ENCODE assay signal across 9 cellular contexts in the genomic region with DNA sequence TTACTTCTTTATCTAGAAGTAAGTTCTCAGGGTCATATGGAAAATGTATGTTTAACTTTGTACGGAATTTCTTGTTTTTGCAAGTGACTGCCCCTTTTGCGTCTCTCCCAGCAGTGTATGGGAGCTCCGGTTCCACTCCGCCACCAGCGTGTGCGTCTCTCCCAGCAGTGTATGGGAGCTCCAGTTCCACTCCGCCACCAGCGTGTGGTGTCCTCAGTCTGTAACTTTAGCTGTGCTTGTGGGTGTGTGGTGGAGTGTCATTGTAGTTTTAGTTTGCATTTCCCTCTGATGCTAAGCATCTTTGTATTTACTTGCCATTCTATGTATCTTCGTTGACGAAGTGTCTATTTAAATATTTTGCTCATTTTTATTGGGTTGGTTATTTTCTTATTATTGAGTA. TPM values are rescaled to one million over a fixed set of nuclear protein-coding genes. Genes with fewer than 3 reads are reported as not detected.
DNase-seq lines count a peak whose midpoint lies in the region; ATAC-seq, FAIRE-seq and TF ChIP-seq lines count a peak whose summit lies in the region.
"Had no signal": no experiment of that assay in that cellular context is flagged by ENCODE, and none has a peak within 500 bp of the region (broad histone marks: within the 10 kb centered on the region; RNA-seq: fewer than 3 reads in every experiment).

No MANE protein-coding gene starts in this region.

- H3K79me2 ChIP-seq in neural cell (replicated peaks; ENCODE audit: insufficient read depth, low read length), result peaks cover 59% of the 10 kb centered on the region

- intact Hi-C loops in stomach (cut with DNase I; ENCODE audit: low total_unique reads), result no loop called here

- TF ChIP-seq CTCF in neural cell (IDR thresholded peaks at IDR 0.05; ENCODE audit: poor library complexity, severe bottlenecking), result peak; percentile 23
- no peak for TF ChIP-seq CTCF in stomach (IDR thresholded peaks at IDR 0.05)

- no peak for TF ChIP-seq POLR2A in stomach (IDR thresholded peaks at IDR 0.05)

- H3K4me1 Mint-ChIP-seq in IgD-negative memory B cell, result peaks cover 34 to 37% (median 35%) of the 10 kb centered on the region in 3 donors
- peaks cover 33% of the 10 kb centered on the region for H3K4me1 Mint-ChIP-seq in activated naive CD8-positive, alpha-beta T cell (ENCODE audit: low read depth)

- no peak overlapping the region for H2AFZ ChIP-seq in neural cell (ENCODE audit: low read depth, low read length)

- H3K36me3 ChIP-seq in neural cell (ENCODE audit: insufficient read depth, low read length) (no peaks in the 10 kb centered on the region), small intestine (ENCODE audit: control insufficient read depth in 2 of 2, insufficient read depth in 2 of 2, low read length in 2 of 2) (peaks cover 0 to 2% of the 10 kb centered on the region in 2 donors), stomach (peaks cover 0 to 15% (median 12%) of the 10 kb centered on the region in 4 donors)

- peak; percentile 24 for DNase-seq in NCI-H748 (lab: John Stamatoyannopoulos, UW; ENCODE audit: unreplicated experiment)
- no peak for DNase-seq in NCI-H748 treated with DMSO at 0.1 percent for 48 hours (lab: John Stamatoyannopoulos, UW)
- DNase-seq in small intestine, result no peak
- no peak for DNase-seq in stomach
- DNase-seq: activated effector memory CD4-positive, alpha-beta T cell treated with anti-CD3 and anti-CD28 coated beads, Interleukin-2, amount 50 U/mL, for 16 hours had no signal

- ATAC-seq in GM21825 (IDR thresholded peaks at IDR 0.05; ENCODE audit: unreplicated experiment), result no peak

- no peaks in the 10 kb centered on the region for H3F3A ChIP-seq in neural cell (ENCODE audit: insufficient read depth, low read length, poor library complexity, severe bottlenecking)

- peak overlapping the region in 2 of 3 donors; percentile 61 to 71 for H3K27ac Mint-ChIP-seq in IgD-negative memory B cell
- H3K27ac Mint-ChIP-seq in activated naive CD8-positive, alpha-beta T cell, result peak overlapping the region; percentile 41

- H3K4me1 ChIP-seq in small intestine (ENCODE audit: control insufficient read depth in 2 of 2, insufficient read depth in 1 of 2, low read depth in 1 of 2, low read length in 1 of 2), result peaks cover 0 to 2% of the 10 kb centered on the region in 2 donors
- peaks cover 49 to 81% (median 72%) of the 10 kb centered on the region in 4 donors for H3K4me1 ChIP-seq in stomach

- no peak for TF ChIP-seq EP300 in neural cell (conservative IDR thresholded peaks at IDR 0.05; ENCODE audit: poor library complexity, severe bottlenecking)
- no peak for TF ChIP-seq EP300 in stomach (IDR thresholded peaks at IDR 0.05)

- 96 to 98% (median 96%) methylated on average over 10 of the region's 10 CpGs for WGBS in small intestine, 3 donors
- 95 to 98% (median 98%) methylated on average over 10 of the region's 10 CpGs for WGBS in stomach, 5 donors

- H3K9me3 ChIP-seq in neural cell (ENCODE audit: low read length), result no peaks in the 10 kb centered on the region
- no peaks in the 10 kb centered on the region for H3K9me3 ChIP-seq in small intestine (ENCODE audit: control insufficient read depth, low read depth)
- no peaks in the 10 kb centered on the region for H3K9me3 ChIP-seq in stomach

- peak overlapping the region; percentile 21 to 86 (median 74) for H3K4me3 Mint-ChIP-seq in IgD-negative memory B cell
- H3K4me3 Mint-ChIP-seq in activated naive CD8-positive, alpha-beta T cell, result peak overlapping the region; percentile 91

- H3K27ac ChIP-seq in neural cell (ENCODE audit: low read length) (no peak overlapping the region), small intestine (ENCODE audit: low read depth in 1 of 2, low read length in 1 of 2) (no peak overlapping the region), stomach (no peak overlapping the region)

- H3K27me3 Mint-ChIP-seq in IgD-negative memory B cell, result no peaks in the 10 kb centered on the region
- H3K27me3 Mint-ChIP-seq in activated naive CD8-positive, alpha-beta T cell, result no peaks in the 10 kb centered on the region

- H3K36me3 Mint-ChIP-seq in IgD-negative memory B cell, result no peaks in the 10 kb centered on the region
- H3K36me3 Mint-ChIP-seq in activated naive CD8-positive, alpha-beta T cell, result peaks cover 10% of the 10 kb centered on the region

- H4K20me1 ChIP-seq in neural cell (ENCODE audit: insufficient read depth), result no peaks in the 10 kb centered on the region

- H3K27me3 ChIP-seq in neural cell (ENCODE audit: insufficient read depth, low read depth, low read length) (no peaks in the 10 kb centered on the region), small intestine (ENCODE audit: control insufficient read depth in 2 of 2, insufficient read depth in 2 of 2, low read length in 2 of 2) (no peaks in the 10 kb centered on the region), stomach (no peaks in the 10 kb centered on the region)

- H3K4me2 ChIP-seq in neural cell (ENCODE audit: low read length), result no peak overlapping the region

- no peaks in the 10 kb centered on the region for H3K9me2 ChIP-seq in neural cell (ENCODE audit: insufficient read depth, low read length)

- H3K9me3 Mint-ChIP-seq in IgD-negative memory B cell, result no peaks in the 10 kb centered on the region
- H3K9me3 Mint-ChIP-seq in activated naive CD8-positive, alpha-beta T cell (ENCODE audit: low read depth), result no peaks in the 10 kb centered on the region

- no peak for FAIRE-seq in small intestine (lab: Jason Lieb, UNC)

- TF ChIP-seq RAD21 in neural cell (conservative IDR thresholded peaks at IDR 0.05), result no peak

- no peak overlapping the region for H3K9ac ChIP-seq in neural cell (ENCODE audit: low read length)

- H3K4me3 ChIP-seq in neural cell (ENCODE audit: low read length), result no peak overlapping the region
- no peak overlapping the region for H3K4me3 ChIP-seq in small intestine (ENCODE audit: low read depth in 1 of 2, low read length in 2 of 2)
- H3K4me3 ChIP-seq in stomach, result no peak overlapping the region

TF ChIP-seq in neural cell, 6 proteins besides CTCF, POLR2A, EP300 and RAD21:
- TF ChIP-seq SMC3 (conservative IDR thresholded peaks at IDR 0.05; ENCODE audit: poor library complexity), result no peak
- TF ChIP-seq MXI1 (conservative IDR thresholded peaks at IDR 0.05; ENCODE audit: poor library complexity, severe bottlenecking), result no peak
- TF ChIP-seq EZH2 (IDR thresholded peaks at IDR 0.05; ENCODE audit: borderline replicate concordance, insufficient read depth, low read length, poor library complexity, severe bottlenecking), result no peak
- TF ChIP-seq, protein P1, sequence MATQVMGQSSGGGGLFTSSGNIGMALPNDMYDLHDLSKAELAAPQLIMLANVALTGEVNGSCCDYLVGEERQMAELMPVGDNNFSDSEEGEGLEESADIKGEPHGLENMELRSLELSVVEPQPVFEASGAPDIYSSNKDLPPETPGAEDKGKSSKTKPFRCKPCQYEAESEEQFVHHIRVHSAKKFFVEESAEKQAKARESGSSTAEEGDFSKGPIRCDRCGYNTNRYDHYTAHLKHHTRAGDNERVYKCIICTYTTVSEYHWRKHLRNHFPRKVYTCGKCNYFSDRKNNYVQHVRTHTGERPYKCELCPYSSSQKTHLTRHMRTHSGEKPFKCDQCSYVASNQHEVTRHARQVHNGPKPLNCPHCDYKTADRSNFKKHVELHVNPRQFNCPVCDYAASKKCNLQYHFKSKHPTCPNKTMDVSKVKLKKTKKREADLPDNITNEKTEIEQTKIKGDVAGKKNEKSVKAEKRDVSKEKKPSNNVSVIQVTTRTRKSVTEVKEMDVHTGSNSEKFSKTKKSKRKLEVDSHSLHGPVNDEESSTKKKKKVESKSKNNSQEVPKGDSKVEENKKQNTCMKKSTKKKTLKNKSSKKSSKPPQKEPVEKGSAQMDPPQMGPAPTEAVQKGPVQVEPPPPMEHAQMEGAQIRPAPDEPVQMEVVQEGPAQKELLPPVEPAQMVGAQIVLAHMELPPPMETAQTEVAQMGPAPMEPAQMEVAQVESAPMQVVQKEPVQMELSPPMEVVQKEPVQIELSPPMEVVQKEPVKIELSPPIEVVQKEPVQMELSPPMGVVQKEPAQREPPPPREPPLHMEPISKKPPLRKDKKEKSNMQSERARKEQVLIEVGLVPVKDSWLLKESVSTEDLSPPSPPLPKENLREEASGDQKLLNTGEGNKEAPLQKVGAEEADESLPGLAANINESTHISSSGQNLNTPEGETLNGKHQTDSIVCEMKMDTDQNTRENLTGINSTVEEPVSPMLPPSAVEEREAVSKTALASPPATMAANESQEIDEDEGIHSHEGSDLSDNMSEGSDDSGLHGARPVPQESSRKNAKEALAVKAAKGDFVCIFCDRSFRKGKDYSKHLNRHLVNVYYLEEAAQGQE (IDR thresholded peaks at IDR 0.05; ENCODE audit: borderline replicate concordance), result no peak
- TF ChIP-seq TAF1 (IDR thresholded peaks at IDR 0.05; ENCODE audit: low read depth), result no peak
- TF ChIP-seq POLR2AphosphoS5 (IDR thresholded peaks at IDR 0.05), result no peak

RNA-seq across cellular contexts. Expression of a gene that starts 2.4 kb away (rescaled TPM):
- polyA plus RNA-seq in IgD-negative memory B cell (42.6 TPM), neural cell (69.9 and 85.1 TPM in 2 replicates), small intestine (10 to 100 TPM; 30.2 to 32.7 (median 32.4) TPM), stomach (10 to 100 TPM; 24.4 to 31.0 (median 25.6) TPM)
- 58.4 and 66.8 TPM in 2 replicates for polyA minus RNA-seq in neural cell
- 100 to 1,000 TPM; 107 to 153 (median 148) TPM for total RNA-seq in stomach

RNA-seq across cellular contexts. Expression of a gene that starts 3.3 kb away (rescaled TPM):
- polyA plus RNA-seq in IgD-negative memory B cell (46.0 TPM), neural cell (81.3 and 102 TPM in 2 replicates), small intestine (10 to 100 TPM; 21.6 to 33.4 (median 26.6) TPM), stomach (10 to 100 TPM; 25.9 to 38.3 (median 32.3) TPM)
- 51.1 and 54.3 TPM in 2 replicates for polyA minus RNA-seq in neural cell
- total RNA-seq in stomach, result 10 to 100 TPM; 35.7 to 81.7 (median 44.3) TPM

RNA-seq across cellular contexts. Expression of a gene that starts 53.3 kb away (rescaled TPM):
- polyA plus RNA-seq in IgD-negative memory B cell (not detected), neural cell (not detected in 2 replicates), small intestine (not detected), stomach (under 1 TPM in 1 of 3 donors, not detected in 2; 0.08 TPM)
- polyA minus RNA-seq in neural cell, result not detected in 2 replicates
- total RNA-seq in stomach, result 1 to 10 TPM in 1 of 5 donors, not detected in 4; 1.9 TPM
